Comparison of ENCODE assay signal across 23 cellular contexts in the genomic region with DNA sequence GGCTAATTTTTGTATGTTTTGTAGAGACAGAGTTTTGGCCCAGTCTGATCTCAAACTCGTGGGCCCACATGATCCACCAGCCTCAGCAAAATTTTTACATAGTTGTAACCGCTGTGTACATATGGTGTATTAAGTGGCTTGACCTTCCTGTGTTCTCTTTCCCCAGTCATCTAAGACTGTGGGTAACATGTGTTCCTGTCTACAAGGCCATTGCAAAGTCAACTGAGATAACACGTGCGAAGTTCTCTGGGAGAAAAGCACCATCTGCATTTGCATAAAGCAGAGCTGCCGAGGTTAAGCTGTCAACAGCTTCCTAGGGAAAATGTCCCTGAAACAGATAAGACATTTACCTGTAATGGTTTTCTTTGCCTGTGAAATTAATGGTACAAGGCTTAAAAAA.
A peak's percentile ranks its signal among the peaks of the same experiment; 100 is the strongest.
DNase-seq lines count a peak whose midpoint lies in the region; ATAC-seq, FAIRE-seq and TF ChIP-seq lines count a peak whose summit lies in the region.
"Had no signal": no experiment of that assay in that cellular context is flagged by ENCODE, and none has a peak within 500 bp of the region (broad histone marks: within the 10 kb centered on the region; RNA-seq: fewer than 3 reads in every experiment).

No MANE protein-coding gene starts in this region.

- H3K27me3 ChIP-seq in hepatocyte (no peaks in the 10 kb centered on the region), small intestine (ENCODE audit: control insufficient read depth in 2 of 2, insufficient read depth in 2 of 2, low read length in 2 of 2) (no peaks in the 10 kb centered on the region), Caco-2 (replicated peaks; ENCODE audit: control insufficient read depth, insufficient read depth, low read length) (no peaks in the 10 kb centered on the region)
- H3K27me3 ChIP-seq: ovary, upper lobe of left lung had no signal

- peaks cover 15% of the 10 kb centered on the region for H3K4me1 Mint-ChIP-seq in Caco-2 (ENCODE audit: low read depth, unreplicated experiment)

- POLR2A ChIA-PET in Caco-2 (lab: Charles Lee) = no interaction called here

- no peak overlapping the region for H3K27ac Mint-ChIP-seq in Caco-2 (ENCODE audit: unreplicated experiment)
- H3K27ac Mint-ChIP-seq: activated CD4-positive, alpha-beta memory T cell treated with anti-CD3 and anti-CD28 coated beads for 36 hours; stimulated activated effector memory CD8-positive, alpha-beta T cell treated with anti-CD3 and anti-CD28 coated beads, Interleukin-12 subunit alpha, Interleukin-12 subunit beta, amount 100 ng/mL, for 72 hours; T-helper 17 cell had no signal

- H3K27ac ChIP-seq in coronary artery (peak overlapping the region in 1 of 2 donors; percentile 68), hepatocyte (peak overlapping the region; percentile 96), small intestine (ENCODE audit: low read depth in 1 of 2, low read length in 1 of 2) (no peak overlapping the region)
- H3K27ac ChIP-seq: C4-2B, ovary had no signal

- DNase-seq in GM12891 (ENCODE audit: insufficient read length, low spot score) (no peak), coronary artery (ENCODE audit: low spot score) (no peak), hepatocyte (ENCODE audit: low spot score) (no peak), small intestine (peak; percentile 45), NCI-H345 (lab: John Stamatoyannopoulos, UW) (no peak), Caco-2 (no peak)
- DNase-seq: ACHN; activated CD4-positive, alpha-beta memory T cell treated with anti-CD3 and anti-CD28 coated beads for 36 hours; activated naive CD4-positive, alpha-beta T cell treated with Interleukin-2 at 50 U/mL for 16 hours; anterior cingulate cortex; DMS153; GOT3; NCI-H187 treated with DMSO at 0.1 percent for 48 hours; NCI-H446 treated with DMSO at 0.1 percent for 48 hours; ovary; SIG-M5; T-helper 17 cell; upper lobe of left lung had no signal

- H3K79me2 ChIP-seq in hepatocyte = peaks cover 96% of the 10 kb centered on the region

- no peak overlapping the region for H2AFZ ChIP-seq in hepatocyte

- H3K27me3 Mint-ChIP-seq in Caco-2 (ENCODE audit: insufficient read depth, unreplicated experiment) = no peaks in the 10 kb centered on the region

- intact Hi-C loops in Caco-2 (cut with micrococcal nuclease; ENCODE audit: unreplicated experiment) = no loop called here

- peaks cover 35% of the 10 kb centered on the region for H3K4me1 ChIP-seq in hepatocyte (ENCODE audit: insufficient read depth)
- peaks cover 4 to 10% of the 10 kb centered on the region in 2 donors for H3K4me1 ChIP-seq in small intestine (ENCODE audit: control insufficient read depth in 2 of 2, insufficient read depth in 1 of 2, low read depth in 1 of 2, low read length in 1 of 2)
- peaks cover 4% of the 10 kb centered on the region; the same call in 1 of the 2 replicates for H3K4me1 ChIP-seq in Caco-2

- H3K4me2 ChIP-seq in hepatocyte = no peak overlapping the region

- no peaks in the 10 kb centered on the region for H3K9me3 Mint-ChIP-seq in Caco-2 (ENCODE audit: unreplicated experiment)
- H3K9me3 Mint-ChIP-seq: activated CD4-positive, alpha-beta memory T cell treated with anti-CD3 and anti-CD28 coated beads for 36 hours; IgD-negative memory B cell; stimulated activated effector memory CD8-positive, alpha-beta T cell treated with anti-CD3 and anti-CD28 coated beads, Interleukin-12 subunit alpha, Interleukin-12 subunit beta, amount 100 ng/mL, for 72 hours had no signal

- FAIRE-seq in GM12891 (lab: Jason Lieb, UNC) = peak; percentile 38
- FAIRE-seq in small intestine (lab: Jason Lieb, UNC) = no peak

- peaks cover 12% of the 10 kb centered on the region for H4K20me1 ChIP-seq in hepatocyte (ENCODE audit: insufficient read depth, poor library complexity, severe bottlenecking)

- peak overlapping the region; percentile 9 for H3K4me3 ChIP-seq in coronary artery
- no peak overlapping the region for H3K4me3 ChIP-seq in hepatocyte
- no peak overlapping the region for H3K4me3 ChIP-seq in small intestine (ENCODE audit: low read depth in 1 of 2, low read length in 2 of 2)
- H3K4me3 ChIP-seq in Caco-2 (ENCODE audit: low read depth, low read length) = no peak overlapping the region
- H3K4me3 ChIP-seq: ovary, upper lobe of left lung had no signal

- TF ChIP-seq CTCF in coronary artery (IDR thresholded peaks at IDR 0.05) (no peak), hepatocyte (IDR thresholded peaks at IDR 0.05; ENCODE audit: poor library complexity) (no peak), Caco-2 (IDR thresholded peaks at IDR 0.05; ENCODE audit: insufficient read depth in 1 of 2, low read depth in 1 of 2, low read length in 1 of 2, severe bottlenecking in 1 of 2, unreplicated experiment in 1 of 2) (no peak)

- H3K9me2 ChIP-seq in hepatocyte (replicated peaks; ENCODE audit: insufficient read depth) = no peaks in the 10 kb centered on the region

- H3K36me3 Mint-ChIP-seq in Caco-2 (ENCODE audit: insufficient read depth, unreplicated experiment) = peaks cover 42% of the 10 kb centered on the region
- H3K36me3 Mint-ChIP-seq: activated CD4-positive, alpha-beta memory T cell treated with anti-CD3 and anti-CD28 coated beads for 36 hours; stimulated activated effector memory CD8-positive, alpha-beta T cell treated with anti-CD3 and anti-CD28 coated beads, Interleukin-12 subunit alpha, Interleukin-12 subunit beta, amount 100 ng/mL, for 72 hours had no signal

- H3K9me3 ChIP-seq in hepatocyte (ENCODE audit: low read depth) = no peaks in the 10 kb centered on the region
- H3K9me3 ChIP-seq in small intestine (ENCODE audit: control insufficient read depth, low read depth) = no peaks in the 10 kb centered on the region
- H3K9me3 ChIP-seq in Caco-2 = no peaks in the 10 kb centered on the region
- H3K9me3 ChIP-seq: ovary, upper lobe of left lung had no signal

- H3K36me3 ChIP-seq in hepatocyte (replicated peaks; ENCODE audit: insufficient read depth, low read depth) (no peaks in the 10 kb centered on the region), small intestine (ENCODE audit: control insufficient read depth in 2 of 2, insufficient read depth in 2 of 2, low read length in 2 of 2) (no peaks in the 10 kb centered on the region), Caco-2 (ENCODE audit: control insufficient read depth, insufficient read depth, low read length) (no peaks in the 10 kb centered on the region; the same call in 1 of the 2 replicates)
- H3K36me3 ChIP-seq: ovary, upper lobe of left lung had no signal

- no peak for TF ChIP-seq POLR2A in GM12891 (IDR thresholded peaks at IDR 0.05; ENCODE audit: low read depth, low read length)

- H3K4me3 Mint-ChIP-seq in Caco-2 (ENCODE audit: unreplicated experiment) = no peak overlapping the region
- H3K4me3 Mint-ChIP-seq: activated CD4-positive, alpha-beta memory T cell treated with anti-CD3 and anti-CD28 coated beads for 36 hours; stimulated activated effector memory CD8-positive, alpha-beta T cell treated with anti-CD3 and anti-CD28 coated beads, Interleukin-12 subunit alpha, Interleukin-12 subunit beta, amount 100 ng/mL, for 72 hours; T-helper 17 cell had no signal

- CTCF ChIA-PET in Caco-2 (lab: Charles Lee) = no interaction called here

- no TSS peak for BruUV-seq in Caco-2 (replicated peaks; lab: Mats Ljungman, UMichigan)

- WGBS in hepatocyte (ENCODE audit: low lambda C conversion rate, missing lambda C conversion rate) = 27% methylated on average over 5 of the region's 5 CpGs
- 36 to 52% (median 46%) methylated on average over 5 of the region's 5 CpGs for WGBS in small intestine, 3 donors

- ATAC-seq in HG02588 (IDR thresholded peaks at IDR 0.05; ENCODE audit: unreplicated experiment) (no peak), GM21723 (IDR thresholded peaks at IDR 0.05; ENCODE audit: unreplicated experiment) (no peak)
- ATAC-seq: stimulated activated effector memory CD8-positive, alpha-beta T cell treated with anti-CD3 and anti-CD28 coated beads, Interleukin-12 subunit alpha, Interleukin-12 subunit beta, amount 100 ng/mL, for 72 hours; T-helper 17 cell had no signal

TF ChIP-seq in GM12891, 5 proteins besides CTCF, POLR2A, EP300 and RAD21:
- no peak for TF ChIP-seq PAX5 (IDR thresholded peaks at IDR 0.05; ENCODE audit: insufficient read depth, low read length, severe bottlenecking)
- TF ChIP-seq SPI1 (IDR thresholded peaks at IDR 0.05; ENCODE audit: low read depth, low read length) = no peak
- no peak for TF ChIP-seq POLR2AphosphoS5 (IDR thresholded peaks at IDR 0.05; ENCODE audit: low read depth, low read length)
- TF ChIP-seq TAF1 (IDR thresholded peaks at IDR 0.05; ENCODE audit: low read depth, low read length) = no peak
